ENCODE assay signal across 19 cellular contexts in genomic region chr13:20263393-20264044, GRCh38. TPM values are rescaled to one million over a fixed set of nuclear protein-coding genes. Genes with fewer than 3 reads are reported as not detected.
"Had no signal": no experiment of that assay in that cellular context is flagged by ENCODE, and none has a peak within 500 bp of the region (broad histone marks: within the 10 kb centered on the region; RNA-seq: fewer than 3 reads in every experiment).

No MANE protein-coding gene starts in this region.

- ATAC-seq: left cardiac atrium, natural killer cell, sciatic nerve had no signal

- DNase-seq: effector memory CD4-positive, alpha-beta T cell; esophagus squamous epithelium; foreskin fibroblast; kidney; left cardiac atrium; mammary epithelial cell; natural killer cell; ovary; stimulated activated CD4-positive, alpha-beta T cell treated with anti-CD3 and anti-CD28 coated beads, Interleukin-2, amount 100 ng/mL, for 24 hours; stimulated activated CD4-positive, alpha-beta T cell treated with anti-CD3 and anti-CD28 coated beads, Interleukin-4, amount 100 ng/mL, for 4 hours; stomach; substantia nigra had no signal

RNA-seq across cellular contexts. Expression of gene GJB6, which starts 31.4 kb away (rescaled TPM):
- total RNA-seq: kidney, left cardiac atrium, mesenteric fat pad, myocyte, neural crest cell, ovary, renal cortical epithelial cell, sciatic nerve, skeletal muscle tissue, thoracic aorta had no signal
